Comparison of ENCODE assay signal across 8 cellular contexts in the genomic region with DNA sequence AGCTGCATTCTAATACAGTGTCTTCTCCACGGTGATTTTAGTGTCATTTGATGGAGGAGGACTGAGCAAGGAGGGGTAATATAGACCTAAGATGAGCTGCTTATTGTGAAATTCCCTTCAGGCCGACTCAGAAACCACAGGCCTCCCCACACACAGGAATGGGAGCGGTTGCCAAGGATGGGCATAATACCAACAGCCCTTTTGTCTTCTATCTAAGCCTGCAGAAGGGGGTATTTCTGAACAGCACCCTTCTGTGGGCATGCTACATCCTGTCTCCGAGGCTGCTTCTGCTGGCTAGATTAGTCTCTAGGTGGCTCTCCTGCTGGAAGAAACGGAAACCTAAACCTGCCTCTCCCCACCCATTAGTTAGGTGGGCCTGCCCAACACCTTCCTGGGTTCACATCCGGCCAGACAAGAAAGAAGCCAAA.
DNase-seq lines count a peak whose midpoint lies in the region; ATAC-seq and TF ChIP-seq lines count a peak whose summit lies in the region.

No MANE protein-coding gene starts in this region.

- H3K27ac Mint-ChIP-seq in brain (peak overlapping the region; percentile 89 to 97 (median 96)), neural crest cell (ENCODE audit: unreplicated experiment) (no peak overlapping the region)
- H3K27ac Mint-ChIP-seq in stimulated activated naive B cell treated with anti-CD40 and anti-IgM and Interleukin-4, amounts not matched to agents 10 μg/mL and 1 μg/mL and 100 μg/mL, for 72 hours: no peak overlapping the region

- H3K4me3 Mint-ChIP-seq in brain (peak overlapping the region in 3 of 5 experiments; percentile 2 to 58 (median 50)), neural crest cell (peak overlapping the region; percentile 29)
- no peak overlapping the region for H3K4me3 Mint-ChIP-seq in stimulated activated naive B cell treated with anti-CD40 and anti-IgM and Interleukin-4, amounts not matched to agents 10 μg/mL and 1 μg/mL and 100 μg/mL, for 72 hours

- no peaks in the 10 kb centered on the region for H3K36me3 ChIP-seq in HAP-1 (replicated peaks)

- no peak for ATAC-seq in GM19452 (IDR thresholded peaks at IDR 0.05; ENCODE audit: unreplicated experiment)
- ATAC-seq in stimulated activated naive B cell treated with anti-CD40 and anti-IgM and Interleukin-4, amounts not matched to agents 10 μg/mL and 1 μg/mL and 100 μg/mL, for 72 hours (replicated peaks): no peak
- no peak for ATAC-seq in HG03280 (IDR thresholded peaks at IDR 0.05; ENCODE audit: unreplicated experiment)

- H3K9me3 Mint-ChIP-seq in brain (no peaks in the 10 kb centered on the region), neural crest cell (no peaks in the 10 kb centered on the region)
- no peaks in the 10 kb centered on the region for H3K9me3 Mint-ChIP-seq in stimulated activated naive B cell treated with anti-CD40 and anti-IgM and Interleukin-4, amounts not matched to agents 10 μg/mL and 1 μg/mL and 100 μg/mL, for 72 hours

- H3K36me3 Mint-ChIP-seq in brain: peaks cover 35% of the 10 kb centered on the region
- H3K36me3 Mint-ChIP-seq in neural crest cell (ENCODE audit: low read depth): peaks cover 3% of the 10 kb centered on the region
- H3K36me3 Mint-ChIP-seq in stimulated activated naive B cell treated with anti-CD40 and anti-IgM and Interleukin-4, amounts not matched to agents 10 μg/mL and 1 μg/mL and 100 μg/mL, for 72 hours: peaks cover 21 to 50% of the 10 kb centered on the region in 2 donors

- H3K27me3 Mint-ChIP-seq in brain (peaks cover 4% of the 10 kb centered on the region), neural crest cell (ENCODE audit: low read depth) (no peaks in the 10 kb centered on the region)
- no peaks in the 10 kb centered on the region for H3K27me3 Mint-ChIP-seq in stimulated activated naive B cell treated with anti-CD40 and anti-IgM and Interleukin-4, amounts not matched to agents 10 μg/mL and 1 μg/mL and 100 μg/mL, for 72 hours

- DNase-seq in EH (ENCODE audit: low read depth) (peak; percentile 74), NOMO-1 treated with DMSO at 0.1 percent for 48 hours (lab: John Stamatoyannopoulos, UW; ENCODE audit: unreplicated experiment) (peak; percentile 78), neural crest cell (ENCODE audit: low read depth, low spot score) (no peak), HAP-1 (ENCODE audit: low spot score in 2 of 2) (no peak)
- no peak for DNase-seq in stimulated activated naive B cell treated with anti-CD40 and anti-IgM and Interleukin-4, amounts not matched to agents 10 μg/mL and 1 μg/mL and 100 μg/mL, for 72 hours

- H3K4me1 ChIP-seq in HAP-1: no peaks in the 10 kb centered on the region

- no peak overlapping the region for H3K4me3 ChIP-seq in HAP-1

- in situ Hi-C loops in HAP-1 (cut with MboI; ENCODE audit: low sequenced_read_pairs): no loop called here

- H3K9me3 ChIP-seq in HAP-1: no peaks in the 10 kb centered on the region

- no peaks in the 10 kb centered on the region for H3K27me3 ChIP-seq in HAP-1 (ENCODE audit: low read depth)

- peaks cover 85% of the 10 kb centered on the region for H3K4me1 Mint-ChIP-seq in brain
- peaks cover 38% of the 10 kb centered on the region for H3K4me1 Mint-ChIP-seq in neural crest cell
- peaks cover 8 to 17% of the 10 kb centered on the region in 2 donors for H3K4me1 Mint-ChIP-seq in stimulated activated naive B cell treated with anti-CD40 and anti-IgM and Interleukin-4, amounts not matched to agents 10 μg/mL and 1 μg/mL and 100 μg/mL, for 72 hours

- TF ChIP-seq CTCF in brain (conservative IDR thresholded peaks at IDR 0.05) (peak; percentile 29 to 63), neural crest cell (conservative IDR thresholded peaks at IDR 0.05) (no peak)

Comparison
In these comparisons a context has a peak if more than half of its experiments do, and no peak if none do; other contexts are left out.
1. DNase-seq: peak in EH (single experiment) and NOMO-1 treated with DMSO at 0.1 percent for 48 hours (single experiment); none in neural crest cell (single experiment), HAP-1 (0 of 2) and stimulated activated naive B cell treated with anti-CD40 and anti-IgM and Interleukin-4, amounts not matched to agents 10 μg/mL and 1 μg/mL and 100 μg/mL, for 72 hours (single experiment).
2. H3K27ac Mint-ChIP-seq: peak in brain (5 of 5); none in neural crest cell (single experiment) and stimulated activated naive B cell treated with anti-CD40 and anti-IgM and Interleukin-4, amounts not matched to agents 10 μg/mL and 1 μg/mL and 100 μg/mL, for 72 hours (single experiment).
3. H3K4me3 Mint-ChIP-seq: peak in brain (3 of 5) and neural crest cell (single experiment); none in stimulated activated naive B cell treated with anti-CD40 and anti-IgM and Interleukin-4, amounts not matched to agents 10 μg/mL and 1 μg/mL and 100 μg/mL, for 72 hours (0 of 2).